In genomic region chr5:122774519-122774860, GRCh38 we compare ENCODE assay signal across 8 cellular contexts. TPM values are rescaled to one million over a fixed set of nuclear protein-coding genes. Genes with fewer than 3 reads are reported as not detected.
DNase-seq lines count a peak whose midpoint lies in the region; ATAC-seq, FAIRE-seq and TF ChIP-seq lines count a peak whose summit lies in the region.

No MANE protein-coding gene starts in this region.

- H3K4me1 ChIP-seq in astrocyte (ENCODE audit: insufficient read depth, low read length), result peaks cover 11% of the 10 kb centered on the region
- H3K4me1 ChIP-seq in HepG2 (ENCODE audit: insufficient read depth, low read length), result peaks cover 54% of the 10 kb centered on the region
- H3K4me1 ChIP-seq in tibial nerve, result peaks cover 0 to 29% (median 18%) of the 10 kb centered on the region in 4 donors

- H3K36me3 Mint-ChIP-seq in astrocyte (ENCODE audit: low read depth, unreplicated experiment), result no peaks in the 10 kb centered on the region

- 12% methylated on average over 8 of the region's 8 CpGs for WGBS in HepG2 (ENCODE audit: low lambda C conversion rate)
- 28 to 31% methylated on average over 8 of the region's 8 CpGs for WGBS in tibial nerve, 2 donors

- TF ChIP-seq CTCF in 22Rv1 (IDR thresholded peaks at IDR 0.05), result no peak
- TF ChIP-seq CTCF in astrocyte (IDR thresholded peaks at IDR 0.05; ENCODE audit: insufficient read depth, low read depth, low read length), result no peak
- TF ChIP-seq CTCF in HepG2 (CRISPR knock-in tag; IDR thresholded peaks at IDR 0.05), result no peak
- no peak for TF ChIP-seq CTCF in tibial nerve (IDR thresholded peaks at IDR 0.05)

- no TSS peak for BruUV-seq in HepG2 (replicated peaks; lab: Mats Ljungman, UMichigan)

- TF ChIP-seq EP300 in HepG2 (IDR thresholded peaks at IDR 0.05; ENCODE audit: low read depth in 2 of 2, low read length in 2 of 2) (no peak), HepG2 (CRISPR knock-in tag; IDR thresholded peaks at IDR 0.05; ENCODE audit: borderline replicate concordance) (no peak), tibial nerve (IDR thresholded peaks at IDR 0.05) (no peak)

- peak; percentile 33 for ATAC-seq in GM19328 (IDR thresholded peaks at IDR 0.05; ENCODE audit: unreplicated experiment)
- ATAC-seq in HG03378 (IDR thresholded peaks at IDR 0.05; ENCODE audit: unreplicated experiment), result peak; percentile 34
- ATAC-seq in HepG2, result peak; percentile 47

- H3K4me2 ChIP-seq in astrocyte (ENCODE audit: low read length) (peak overlapping the region; percentile 93), HepG2 (ENCODE audit: low read depth, low read length) (peak overlapping the region; percentile 92)

- H2AFZ ChIP-seq in astrocyte (ENCODE audit: low read depth, low read length) (peak overlapping the region; percentile 89), HepG2 (ENCODE audit: low read length) (peak overlapping the region; percentile 84)

- H3K4me3 ChIP-seq in astrocyte (ENCODE audit: insufficient read depth, low read depth, low read length) (peak overlapping the region; percentile 96), HepG2 (replicated peaks in 1 of 3; ENCODE audit: insufficient read depth in 1 of 3, low read depth in 2 of 3, low read length in 3 of 3) (peak overlapping the region; percentile 95 to 98 (median 96)), tibial nerve (peak overlapping the region in 3 of 4 donors; percentile 87 to 96 (median 96))

- POLR2A ChIA-PET in HepG2 (lab: Yijun Ruan, JAX), result interaction anchor here (0.8 to 1.9 kb wide), 5 partner anchors 14 to 655 kb away, joined by 3 to 8 read pairs (median 3); partner anchors contain the start of genes CEP120 and SNX24

- no peaks in the 10 kb centered on the region for H3K27me3 Mint-ChIP-seq in astrocyte (ENCODE audit: low read depth, unreplicated experiment)

- DNase-seq in astrocyte (ENCODE audit: low read depth) (no peak), HepG2 (ENCODE audit: low spot score) (no peak), tibial nerve (ENCODE audit: low spot score in 2 of 2) (no peak), cerebellar nuclear complex (lab: John Stamatoyannopoulos, UW) (no peak), COLO829 (ENCODE audit: low spot score) (no peak)

- H3K27ac ChIP-seq in 22Rv1, result peak overlapping the region; percentile 58; the same call in 1 of the 2 replicates
- no peak overlapping the region for H3K27ac ChIP-seq in astrocyte (ENCODE audit: low read depth, low read length)
- peak overlapping the region; percentile 60 for H3K27ac ChIP-seq in HepG2 (ENCODE audit: extremely low read length, insufficient read depth, low read length)
- H3K27ac ChIP-seq in tibial nerve, result peak overlapping the region; percentile 88 to 96 (median 94)

- peak overlapping the region; percentile 99 for H3K4me3 Mint-ChIP-seq in astrocyte (ENCODE audit: unreplicated experiment)

- H3K9me3 Mint-ChIP-seq in astrocyte (ENCODE audit: unreplicated experiment), result no peaks in the 10 kb centered on the region

- TF ChIP-seq POLR2A in HepG2 (IDR thresholded peaks at IDR 0.05; ENCODE audit: insufficient read depth in 1 of 2, low read depth in 2 of 2, low read length in 2 of 2) (no peak), tibial nerve (IDR thresholded peaks at IDR 0.05) (no peak)

- peaks cover 45% of the 10 kb centered on the region for H3K79me2 ChIP-seq in astrocyte (ENCODE audit: insufficient read depth, low read length)
- H3K79me2 ChIP-seq in HepG2 (ENCODE audit: insufficient read depth, low read length), result peaks cover 41% of the 10 kb centered on the region

- intact Hi-C loops in HepG2 (cut with micrococcal nuclease; ENCODE audit: unreplicated experiment), result loop anchor here (2.0 kb wide), 1 partner anchor 648 kb away; the partner anchor contains the start of gene CEP120

- peak overlapping the region; percentile 88 for H3K27ac Mint-ChIP-seq in astrocyte (ENCODE audit: unreplicated experiment)

- no peak for TF ChIP-seq RAD21 in HepG2 (CRISPR knock-in tag; IDR thresholded peaks at IDR 0.05)

- H3K27me3 ChIP-seq in astrocyte (ENCODE audit: insufficient read depth, low read length), result no peaks in the 10 kb centered on the region
- H3K27me3 ChIP-seq in HepG2 (ENCODE audit: control insufficient read depth in 1 of 2, insufficient read depth in 2 of 2, low read length in 2 of 2), result no peaks in the 10 kb centered on the region; a peak in 1 of 5 replicates
- no peaks in the 10 kb centered on the region for H3K27me3 ChIP-seq in tibial nerve

- peaks cover 24% of the 10 kb centered on the region for H3K4me1 Mint-ChIP-seq in astrocyte (ENCODE audit: low read depth, unreplicated experiment)

- in situ Hi-C loops in HepG2 (cut with HindIII; ENCODE audit: extremely low pct_ligation_motif_present, low pct_unique_long_range_greater_than_20kb), result no loop called here

- H3K9ac ChIP-seq in astrocyte (ENCODE audit: low read length) (peak overlapping the region; percentile 98), HepG2 (ENCODE audit: insufficient read depth, low read depth, low read length) (peak overlapping the region; percentile 68)

- CTCF ChIA-PET in HepG2 (lab: Yijun Ruan, JAX; ENCODE audit: low intra/inter-chr PET ratio, low total read pairs), result no interaction called here

- H4K20me1 ChIP-seq in astrocyte (ENCODE audit: insufficient read depth, low read length) (peaks cover 28% of the 10 kb centered on the region), HepG2 (ENCODE audit: insufficient read depth, low read length) (peaks cover 13% of the 10 kb centered on the region)

- H3K36me3 ChIP-seq in astrocyte (ENCODE audit: insufficient read depth, low read length) (no peaks in the 10 kb centered on the region), HepG2 (replicated peaks in 1 of 2; ENCODE audit: control insufficient read depth in 1 of 2, insufficient read depth in 2 of 2, low read length in 2 of 2) (no peaks in the 10 kb centered on the region), tibial nerve (no peaks in the 10 kb centered on the region)

- H3K9me3 ChIP-seq in astrocyte (ENCODE audit: insufficient read depth, low read depth, low read length) (no peaks in the 10 kb centered on the region), HepG2 (ENCODE audit: low read length) (no peaks in the 10 kb centered on the region), tibial nerve (no peaks in the 10 kb centered on the region)

- FAIRE-seq in astrocyte (lab: Jason Lieb, UNC) (no peak), HepG2 (lab: Jason Lieb, UNC) (no peak)

TF ChIP-seq in HepG2, 621 proteins besides CTCF, POLR2A, EP300 and RAD21 (continues in another document):
- TF ChIP-seq POLR2AphosphoS5 (IDR thresholded peaks at IDR 0.05; ENCODE audit: low read depth, low read length) (peak; percentile 56), HDAC2 (CRISPR knock-in tag; IDR thresholded peaks at IDR 0.05) (0 out of 2 replicates have a peak, but pooled peaks have one; percentile 20), GPN1 (CRISPR knock-in tag; IDR thresholded peaks at IDR 0.05; ENCODE audit: borderline replicate concordance) (no peak), ZNF354B (CRISPR knock-in tag; IDR thresholded peaks at IDR 0.05) (0 out of 2 replicates have a peak, but pooled peaks have one; percentile 26), ZNF224 (CRISPR knock-in tag; IDR thresholded peaks at IDR 0.05) (0 out of 2 replicates have a peak, but pooled peaks have one; percentile 48)

RNA-seq across cellular contexts. Expression of gene SNX2, which starts 0.4 kb away (rescaled TPM):
- total RNA-seq in astrocyte (82.8 and 87.2 TPM in 2 replicates), HepG2 (2016; rRNA removed; fragmentation: Illumina TruSeq; extraction: Trizol) (78.8 and 125 TPM in 2 replicates), tibial nerve (10 to 100 TPM; 64.5 to 88.2 (median 70.2) TPM)
- 19.3 and 19.5 TPM in 2 replicates for total RNA-seq in HepG2 (2016; cell fraction: cytosol; rRNA removed; fragmentation: Illumina TruSeq; extraction: Trizol; ENCODE audit: low read depth)
- total RNA-seq in HepG2 (2016; cell fraction: insoluble cytoplasmic fraction; rRNA removed; fragmentation: Illumina TruSeq; extraction: Trizol), result 76.7 and 134 TPM in 2 replicates
- 28.4 and 35.7 TPM in 2 replicates for total RNA-seq in HepG2 (2016; cell fraction: membrane; rRNA removed; fragmentation: Illumina TruSeq; extraction: Trizol)
- 40.7 and 47.7 TPM in 2 replicates for total RNA-seq in HepG2 (2016; cell fraction: nucleus; rRNA removed; fragmentation: Illumina TruSeq; extraction: Trizol)
- polyA plus RNA-seq in HepG2 (2011; rRNA removed), result 22.1 and 26.4 TPM in 2 replicates
- 13.5 and 20.2 TPM in 2 replicates for polyA plus RNA-seq in HepG2 (2011; cell fraction: cytosol; rRNA removed)
- 5.3 and 27.3 TPM in 2 replicates for polyA plus RNA-seq in HepG2 (2011; cell fraction: nucleus; rRNA removed)
- polyA plus RNA-seq in HepG2 (2012), result 36.3 and 44.4 TPM in 2 replicates
- polyA plus RNA-seq in HepG2 (2016; cell fraction: cytosol; fragmentation: Illumina TruSeq; extraction: Trizol; ENCODE audit: low read depth), result 8.5 and 9.7 TPM in 2 replicates
- polyA plus RNA-seq in HepG2 (2016; cell fraction: insoluble cytoplasmic fraction; fragmentation: Illumina TruSeq; extraction: Trizol; ENCODE audit: low read depth), result 97.7 and 101 TPM in 2 replicates
- polyA plus RNA-seq in HepG2 (2016; cell fraction: membrane; fragmentation: Illumina TruSeq; extraction: Trizol; ENCODE audit: low read depth), result 13.4 and 15.8 TPM in 2 replicates
- 33.7 and 39.0 TPM in 2 replicates for polyA plus RNA-seq in HepG2 (2016; cell fraction: nucleus; fragmentation: Illumina TruSeq; extraction: Trizol; ENCODE audit: insufficient read depth, low read depth)
- polyA minus RNA-seq in HepG2 (2011; rRNA and poly(A)+ RNA removed; ENCODE audit: low replicate concordance), result 43.8 and 116 TPM in 2 replicates
- 30.6 and 33.3 TPM in 2 replicates for polyA minus RNA-seq in HepG2 (2011; cell fraction: cytosol; rRNA and poly(A)+ RNA removed)
- 64.4 and 79.3 TPM in 2 replicates for polyA minus RNA-seq in HepG2 (2011; cell fraction: nucleus; rRNA and poly(A)+ RNA removed)
